Comparison of ENCODE assay signal across 17 cellular contexts in genomic region chr16:65657051-65657450, GRCh38.
"Had no signal": no experiment of that assay in that cellular context is flagged by ENCODE, and none has a peak within 500 bp of the region (broad histone marks: within the 10 kb centered on the region; RNA-seq: fewer than 3 reads in every experiment).

No MANE protein-coding gene starts in this region.

- H3K27me3 Mint-ChIP-seq: central memory CD8-positive, alpha-beta T cell had no signal

- H3K4me1 Mint-ChIP-seq: central memory CD8-positive, alpha-beta T cell had no signal

- H3K27ac Mint-ChIP-seq: activated CD8-positive, alpha-beta T cell treated with anti-CD3 and anti-CD28 coated beads, Interleukin-2, amount 10 ng/mL, durations not matched to agents 7 days and 5 days; activated naive CD4-positive, alpha-beta T cell treated with anti-CD3 and anti-CD28 coated beads, Interleukin-2, amount 50 U/mL, for 72 hours; activated T-cell treated with anti-CD3 and anti-CD28 coated beads, Interleukin-2, amount 50 U/mL, for 72 hours; WTC11 had no signal

- H3K9me3 Mint-ChIP-seq: neural crest cell had no signal

- H3K36me3 Mint-ChIP-seq: activated naive CD4-positive, alpha-beta T cell treated with anti-CD3 and anti-CD28 coated beads, Interleukin-2, amount 50 U/mL, for 72 hours; WTC11 had no signal

- DNase-seq: activated CD4-positive, alpha-beta T cell treated with anti-CD3 and anti-CD28 coated beads for 48 hours; activated CD8-positive, alpha-beta memory T cell treated with anti-CD3 and anti-CD28 coated beads, Interleukin-2, amount 50 U/mL, for 4 hours; activated CD8-positive, alpha-beta T cell treated with anti-CD3 and anti-CD28 coated beads, Interleukin-2, amount 10 ng/mL, durations not matched to agents 7 days and 5 days; activated gamma-delta T cell; activated T-cell treated with anti-CD3 and anti-CD28 coated beads, Interleukin-2, amount 50 U/mL, for 72 hours; cortex of kidney; effector CD8-positive, alpha-beta T cell; foreskin melanocyte; head of caudate nucleus; kidney glomerular epithelial cell; stimulated activated CD4-positive, alpha-beta T cell treated with anti-CD3 and anti-CD28 coated beads, Interleukin-12 subunit alpha, Interleukin-12 subunit beta, amount 100 ng/mL, for 4 hours; stimulated activated CD4-positive, alpha-beta T cell treated with anti-CD3 and anti-CD28 coated beads, Interleukin-2, amount 100 ng/mL, for 24 hours; T-helper 2 cell had no signal

- H3K4me3 Mint-ChIP-seq: activated CD8-positive, alpha-beta T cell treated with anti-CD3 and anti-CD28 coated beads, Interleukin-2, amount 10 ng/mL, durations not matched to agents 7 days and 5 days; activated T-cell treated with anti-CD3 and anti-CD28 coated beads, Interleukin-2, amount 50 U/mL, for 72 hours; central memory CD8-positive, alpha-beta T cell; neural crest cell; WTC11 had no signal
